In genomic region chr7:120998996-120999565, GRCh38 we compare ENCODE assay signal across 24 cellular contexts. TPM values are rescaled to one million over a fixed set of nuclear protein-coding genes. Genes with fewer than 3 reads are reported as not detected.
A peak's percentile ranks its signal among the peaks of the same experiment; 100 is the strongest.
DNase-seq lines count a peak whose midpoint lies in the region; ATAC-seq, FAIRE-seq and TF ChIP-seq lines count a peak whose summit lies in the region.
"Had no signal": no experiment of that assay in that cellular context is flagged by ENCODE, and none has a peak within 500 bp of the region (broad histone marks: within the 10 kb centered on the region; RNA-seq: fewer than 3 reads in every experiment).

No MANE protein-coding gene starts in this region.

- peak overlapping the region in 1 of 10 donors; percentile 8 for H3K4me3 ChIP-seq in heart right ventricle
- H3K4me3 ChIP-seq in K562: peak overlapping the region; percentile 19; the same call in 1 of the 2 replicates
- no peak overlapping the region for H3K4me3 ChIP-seq in osteoblast (ENCODE audit: insufficient read depth, low read length)
- H3K4me3 ChIP-seq in transverse colon: peak overlapping the region in 1 of 4 donors; percentile 3
- H3K4me3 ChIP-seq: cardiac muscle cell had no signal

- H2AFZ ChIP-seq in K562 (ENCODE audit: low read depth, low read length) (no peak overlapping the region), osteoblast (ENCODE audit: low read length) (no peak overlapping the region)

- no peaks in the 10 kb centered on the region for H3K9me1 ChIP-seq in K562 (ENCODE audit: control insufficient read depth, insufficient read depth, low read length)

- CTCF ChIA-PET in K562 (lab: Yijun Ruan, JAX; ENCODE audit: low intra/inter-chr PET ratio): no interaction called here

- in situ Hi-C loops in K562 (cut with MboI) (loop anchor here (5.0 kb wide), 1 partner anchor 78 kb away; no protein-coding TSS in a partner anchor), transverse colon (cut with MboI; ENCODE audit: low pct_ligation_motif_present in 1 of 4, low pct_unique_long_range_greater_than_20kb in 1 of 4, low sequenced_read_pairs in 3 of 4) (loop anchor here (10.0 to 25.0 kb wide), 3 partner anchors 76 to 96 kb away; no protein-coding TSS in a partner anchor)

- ATAC-seq in heart right ventricle (no peak), left cardiac atrium (no peak), K562 (0 out of 3 replicates have a peak, but pooled peaks have one; percentile 0), HG03095 (IDR thresholded peaks at IDR 0.05; ENCODE audit: unreplicated experiment) (no peak)
- ATAC-seq: natural killer cell treated with Interleukin-12 subunit alpha and Interleukin-12 subunit beta and Interleukin-15 and Interleukin-18, amount 100 ng/mL, for 72 hours had no signal

- TF ChIP-seq CTCF in heart right ventricle (IDR thresholded peaks at IDR 0.05): no peak
- no peak for TF ChIP-seq CTCF in K562 (IDR thresholded peaks at IDR 0.05 in 2 of 3, conservative IDR thresholded peaks at IDR 0.05 in 1 of 3; ENCODE audit: insufficient read depth in 2 of 3, low read depth in 1 of 3, low read length in 3 of 3)
- no peak for TF ChIP-seq CTCF in osteoblast (IDR thresholded peaks at IDR 0.05; ENCODE audit: extremely low read depth, low read depth, low read length)
- TF ChIP-seq CTCF in transverse colon (IDR thresholded peaks at IDR 0.05): no peak

- H3K36me3 ChIP-seq in heart right ventricle (no peaks in the 10 kb centered on the region), K562 (ENCODE audit: control insufficient read depth, insufficient read depth, low read length) (peaks cover 94% of the 10 kb centered on the region), osteoblast (ENCODE audit: insufficient read depth, low read length) (no peaks in the 10 kb centered on the region), transverse colon (no peaks in the 10 kb centered on the region)
- H3K36me3 ChIP-seq: cardiac muscle cell had no signal

- H3K27ac ChIP-seq in heart right ventricle (peak overlapping the region in 6 of 10 donors; percentile 42 to 70 (median 61)), K562 (ENCODE audit: extremely low read depth, low read depth, low read length) (peak overlapping the region; percentile 65), osteoblast (ENCODE audit: low read depth, low read length) (peak overlapping the region; percentile 38), transverse colon (peak overlapping the region; percentile 54 to 89 (median 61))
- H3K27ac ChIP-seq: cardiac muscle cell had no signal

- no TSS peak for BruUV-seq in K562 (replicated peaks; lab: Mats Ljungman, UMichigan)

- H3K27me3 ChIP-seq in heart right ventricle: no peaks in the 10 kb centered on the region
- H3K27me3 ChIP-seq in K562 (ENCODE audit: control insufficient read depth in 2 of 2, insufficient read depth in 2 of 2, low read length in 2 of 2): no peaks in the 10 kb centered on the region
- H3K27me3 ChIP-seq in osteoblast (ENCODE audit: insufficient read depth, low read length): no peaks in the 10 kb centered on the region
- H3K27me3 ChIP-seq in transverse colon: no peaks in the 10 kb centered on the region
- H3K27me3 ChIP-seq: cardiac muscle cell had no signal

- no peak for TF ChIP-seq EP300 in K562 (IDR thresholded peaks at IDR 0.05; ENCODE audit: low read length)
- TF ChIP-seq EP300 in transverse colon (IDR thresholded peaks at IDR 0.05; ENCODE audit: low read depth): no peak

- H4K20me1 ChIP-seq in K562 (replicated peaks; ENCODE audit: control insufficient read depth, insufficient read depth, low read length) (no peaks in the 10 kb centered on the region), osteoblast (ENCODE audit: insufficient read depth, low read length) (no peaks in the 10 kb centered on the region)

- H3K9me3 ChIP-seq in heart right ventricle (no peaks in the 10 kb centered on the region), K562 (replicated peaks; ENCODE audit: control insufficient read depth, insufficient read depth, low read depth, low read length) (no peaks in the 10 kb centered on the region), osteoblast (ENCODE audit: low read depth, low read length) (no peaks in the 10 kb centered on the region), transverse colon (no peaks in the 10 kb centered on the region)

- FAIRE-seq in K562 (lab: Jason Lieb, UNC): no peak
- FAIRE-seq in GM19239 (lab: Jason Lieb, UNC): no peak

- peaks cover 100% of the 10 kb centered on the region for H3K79me2 ChIP-seq in K562 (ENCODE audit: control insufficient read depth, insufficient read depth, low read length)
- peaks cover 54% of the 10 kb centered on the region for H3K79me2 ChIP-seq in osteoblast (ENCODE audit: insufficient read depth, low read length)

- 87 to 90% methylated on average over 2 of the region's 2 CpGs for WGBS in heart right ventricle, 2 donors
- WGBS in K562 (ENCODE audit: insufficient coverage, low coverage, missing lambda C conversion rate): 18% methylated on average over 2 of the region's 2 CpGs
- WGBS in transverse colon (ENCODE audit: low coverage in 1 of 2), 2 donors: 68 to 78% methylated on average over 2 of the region's 2 CpGs

- TF ChIP-seq POLR2A in K562 (conservative IDR thresholded peaks at IDR 0.05) (no peak), transverse colon (IDR thresholded peaks at IDR 0.05) (no peak)

- POLR2A ChIA-PET in K562 (lab: Yijun Ruan, JAX): interaction anchor here (0.7 to 6.3 kb wide), 9 partner anchors 8 to 82 kb away, joined by 3 to 56 read pairs (median 6); partner anchors contain the start of gene CPED1

- DNase-seq in heart right ventricle (no peak), left cardiac atrium (no peak), K562 (ENCODE audit: extremely low read depth in 1 of 4, low spot score in 3 of 4) (no peak), osteoblast (ENCODE audit: insufficient read length, low spot score, missing footprints) (no peak), transverse colon (no peak), GM19239 (ENCODE audit: insufficient read length, low spot score) (no peak), putamen (ENCODE audit: low spot score) (no peak)
- DNase-seq: activated B cell treated with CpG ODN at 0.5 μM for 24 hours; activated CD4-positive, alpha-beta memory T cell treated with anti-CD3 and anti-CD28 coated beads, Interleukin-2, amount 10 ng/mL, durations not matched to agents 7 days and 5 days; activated naive CD4-positive, alpha-beta T cell treated with Interleukin-2 at 50 U/mL for 16 hours; amygdala; CD4-positive, CD25-positive, alpha-beta regulatory T cell; DMS153; dorsolateral prefrontal cortex; foreskin melanocyte; GDM1; KBM-7; NCI-H1694 treated with DMSO at 0.1 percent for 48 hours; NCI-H748 treated with DMSO at 0.1 percent for 48 hours; posterior cingulate gyrus; stimulated activated CD4-positive, alpha-beta T cell treated with anti-CD3 and anti-CD28 coated beads, Interleukin-4, amount 100 ng/mL, for 4 hours had no signal

- H3K4me1 ChIP-seq in heart right ventricle (peaks cover 5 to 96% (median 82%) of the 10 kb centered on the region in 9 donors), K562 (replicated peaks in 1 of 2; ENCODE audit: control insufficient read depth in 2 of 2, insufficient read depth in 2 of 2, low read length in 2 of 2) (peaks cover 23 to 71% of the 10 kb centered on the region in 2 experiments), osteoblast (ENCODE audit: insufficient read depth, low read length) (peaks cover 48% of the 10 kb centered on the region), transverse colon (peaks cover 0 to 52% (median 17%) of the 10 kb centered on the region in 4 donors)

- intact Hi-C loops in heart right ventricle (cut with DNase I) (loop anchor here in 1 of 10 donors (10.0 kb wide), 1 partner anchor 46 kb away; no protein-coding TSS in a partner anchor), left cardiac atrium (cut with DNase I) (no loop called here), K562 (cut with micrococcal nuclease) (no loop called here), transverse colon (cut with DNase I; ENCODE audit: low total_unique reads) (no loop called here)

- no peak for TF ChIP-seq RAD21 in K562 (CRISPR knock-in tag; conservative IDR thresholded peaks at IDR 0.05 in 1 of 2, IDR thresholded peaks at IDR 0.05 in 1 of 2)

- peak overlapping the region; percentile 76 for H3K4me2 ChIP-seq in K562 (ENCODE audit: insufficient read depth, low read length)
- H3K4me2 ChIP-seq in osteoblast (ENCODE audit: insufficient read depth, low read length): peak overlapping the region; percentile 71

- peak overlapping the region in 1 of 2 experiments; percentile 62; a peak in 2 of 4 replicates for H3K9ac ChIP-seq in K562 (ENCODE audit: insufficient read depth in 1 of 2, low read depth in 2 of 2, low read length in 2 of 2)

RNA-seq across cellular contexts. Expression of gene CPED1, which starts 10.6 kb away (rescaled TPM):
- total RNA-seq in heart right ventricle (10 to 100 TPM; 16.3 to 56.5 (median 40.9) TPM), left cardiac atrium (10 to 100 TPM; 19.2 to 27.0 TPM), K562 (2014; rRNA removed) (228 and 247 TPM in 2 replicates), K562 (2014; rRNA removed; fragmentation: Illumina TruSeq; extraction: Trizol) (393 and 413 TPM in 2 replicates), K562 (2015; rRNA removed; fragmentation: Illumina TruSeq; extraction: Trizol) (254 and 267 TPM in 2 replicates), K562 (2021) (290 and 301 TPM in 2 replicates), osteoblast (30.8 and 37.4 TPM in 2 replicates), transverse colon (10 to 100 TPM in 3 of 4 donors, 1 to 10 TPM in 1; 4.4 to 20.2 (median 14.0) TPM)
- polyA plus RNA-seq in heart right ventricle (1 to 10 TPM; 3.9 to 4.0 TPM), K562 (2011; rRNA removed) (205 and 316 TPM in 2 replicates), K562 (2014; fragmentation: Illumina TruSeq; extraction: Trizol) (288 and 329 TPM in 2 replicates), K562 (2014; fragmentation: Nextera tagmentation; extraction: Ambion mirVana) (100 to 1,000 TPM; 221 to 292 TPM), K562 (2014; rRNA removed) (195 and 210 TPM in 2 replicates)
- total RNA-seq in K562 (2011; cell fraction: chromatin; rRNA removed; ENCODE audit: low replicate concordance): 894 and 1,629 TPM in 2 replicates
- total RNA-seq in K562 (2011; cell fraction: nucleolus; rRNA removed): 336 and 368 TPM in 2 replicates
- 603 and 625 TPM in 2 replicates for total RNA-seq in K562 (2011; cell fraction: nucleoplasm; rRNA removed)
- 91.5 and 147 TPM in 2 replicates for polyA plus RNA-seq in K562 (2011; cell fraction: cytosol; rRNA removed)
- 211 and 239 TPM in 2 replicates for polyA plus RNA-seq in K562 (2011; cell fraction: nucleus; rRNA removed)
- 152 and 202 TPM in 2 replicates for polyA plus RNA-seq in K562 (2012)
- 717 and 810 TPM in 2 replicates for polyA minus RNA-seq in K562 (2011; rRNA and poly(A)+ RNA removed)
- 96.8 and 138 TPM in 2 replicates for polyA minus RNA-seq in K562 (2011; cell fraction: cytosol; rRNA and poly(A)+ RNA removed)
- polyA minus RNA-seq in K562 (2011; cell fraction: nucleus; rRNA and poly(A)+ RNA removed): 704 and 866 TPM in 2 replicates
- total RNA-seq: activated CD4-positive, alpha-beta memory T cell treated with anti-CD3 and anti-CD28 coated beads, Interleukin-2, amount 10 ng/mL, durations not matched to agents 7 days and 5 days; natural killer cell treated with Interleukin-12 subunit alpha and Interleukin-12 subunit beta and Interleukin-15 and Interleukin-18, amount 100 ng/mL, for 72 hours had no signal

RNA-seq across cellular contexts. Expression of gene ING3, which starts 48.5 kb away (rescaled TPM):
- 10 to 100 TPM; 11.8 to 18.1 (median 13.9) TPM for total RNA-seq in heart right ventricle
- polyA plus RNA-seq in heart right ventricle: 1 to 10 TPM; 6.0 to 7.8 TPM
- total RNA-seq in left cardiac atrium: 10 to 100 TPM; 12.2 to 13.8 TPM
- total RNA-seq in K562 (2011; cell fraction: chromatin; rRNA removed; ENCODE audit: low replicate concordance): 16.8 and 65.4 TPM in 2 replicates
- total RNA-seq in K562 (2011; cell fraction: nucleolus; rRNA removed): 11.8 and 15.3 TPM in 2 replicates
- 29.0 and 51.5 TPM in 2 replicates for total RNA-seq in K562 (2011; cell fraction: nucleoplasm; rRNA removed)
- 19.8 and 22.8 TPM in 2 replicates for total RNA-seq in K562 (2014; rRNA removed)
- total RNA-seq in K562 (2014; rRNA removed; fragmentation: Illumina TruSeq; extraction: Trizol): 50.4 and 59.3 TPM in 2 replicates
- total RNA-seq in K562 (2015; rRNA removed; fragmentation: Illumina TruSeq; extraction: Trizol): 38.8 and 43.9 TPM in 2 replicates
- 37.0 and 38.1 TPM in 2 replicates for total RNA-seq in K562 (2021)
- polyA plus RNA-seq in K562 (2011; rRNA removed): 38.2 and 54.6 TPM in 2 replicates
- polyA plus RNA-seq in K562 (2011; cell fraction: cytosol; rRNA removed): 8.1 and 14.7 TPM in 2 replicates
- 19.7 and 49.3 TPM in 2 replicates for polyA plus RNA-seq in K562 (2011; cell fraction: nucleus; rRNA removed)
- polyA plus RNA-seq in K562 (2012): 34.5 and 42.1 TPM in 2 replicates
- 50.3 and 58.0 TPM in 2 replicates for polyA plus RNA-seq in K562 (2014; fragmentation: Illumina TruSeq; extraction: Trizol)
- polyA plus RNA-seq in K562 (2014; fragmentation: Nextera tagmentation; extraction: Ambion mirVana): 100 to 1,000 TPM; 216 to 233 TPM
- 36.0 and 43.8 TPM in 2 replicates for polyA plus RNA-seq in K562 (2014; rRNA removed)
- 54.3 and 56.3 TPM in 2 replicates for polyA minus RNA-seq in K562 (2011; rRNA and poly(A)+ RNA removed)
- 12.3 and 13.2 TPM in 2 replicates for polyA minus RNA-seq in K562 (2011; cell fraction: cytosol; rRNA and poly(A)+ RNA removed)
- 27.2 and 55.6 TPM in 2 replicates for polyA minus RNA-seq in K562 (2011; cell fraction: nucleus; rRNA and poly(A)+ RNA removed)
- total RNA-seq in osteoblast: 16.6 and 17.7 TPM in 2 replicates
- 10 to 100 TPM in 3 of 4 donors, 1 to 10 TPM in 1; 1.5 to 23.6 (median 16.2) TPM for total RNA-seq in transverse colon
